In the genomic region with DNA sequence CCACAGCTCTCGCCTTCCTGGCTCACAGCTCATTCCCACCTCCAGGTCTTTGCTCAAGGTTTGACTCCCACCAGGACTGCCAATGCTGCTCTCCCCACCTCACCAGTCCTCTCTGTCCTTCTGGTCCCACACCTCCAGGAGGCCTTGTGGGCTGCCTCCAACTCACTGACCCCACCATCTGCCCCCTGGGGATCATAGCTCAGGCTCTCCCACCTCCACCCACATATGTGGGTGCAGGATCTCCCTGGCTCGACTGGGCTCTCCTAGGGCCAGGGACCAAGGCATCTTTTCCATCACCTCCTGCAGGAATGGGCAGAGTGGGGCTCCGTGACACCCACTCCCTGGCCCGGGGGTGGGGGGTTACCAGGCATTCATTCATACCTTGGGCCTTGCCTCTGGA, we compare ENCODE assay signal across 21 cellular contexts. TPM values are rescaled to one million over a fixed set of nuclear protein-coding genes. Genes with fewer than 3 reads are reported as not detected.
A peak's percentile ranks its signal among the peaks of the same experiment; 100 is the strongest.
DNase-seq lines count a peak whose midpoint lies in the region; ATAC-seq and TF ChIP-seq lines count a peak whose summit lies in the region.
"Had no signal": no experiment of that assay in that cellular context is flagged by ENCODE, and none has a peak within 500 bp of the region (broad histone marks: within the 10 kb centered on the region; RNA-seq: fewer than 3 reads in every experiment).

No MANE protein-coding gene starts in this region.

- peak overlapping the region; percentile 98 for H3K27ac Mint-ChIP-seq in activated naive CD4-positive, alpha-beta T cell treated with anti-CD3 and anti-CD28 coated beads for 36 hours
- peak overlapping the region; percentile 98 for H3K27ac Mint-ChIP-seq in activated naive CD8-positive, alpha-beta T cell treated with anti-CD3 and anti-CD28 coated beads for 36 hours
- H3K27ac Mint-ChIP-seq in stimulated activated effector memory CD8-positive, alpha-beta T cell treated with anti-CD3 and anti-CD28 coated beads, Interleukin-12 subunit alpha, Interleukin-12 subunit beta, amount 100 ng/mL, for 72 hours = peak overlapping the region; percentile 91

- no peak for DNase-seq in activated naive CD4-positive, alpha-beta T cell treated with anti-CD3 and anti-CD28 coated beads for 36 hours
- DNase-seq in activated naive CD4-positive, alpha-beta T cell (lab: John Stamatoyannopoulos, UW) = no peak
- DNase-seq in MM.1S (no peak), GM10248 (ENCODE audit: extremely low spot score) (no peak), NCI-H526 (lab: John Stamatoyannopoulos, UW) (no peak)
- DNase-seq in activated naive CD8-positive, alpha-beta T cell treated with anti-CD3 and anti-CD28 coated beads for 36 hours = no peak
- DNase-seq in stimulated activated effector memory CD8-positive, alpha-beta T cell treated with anti-CD3 and anti-CD28 coated beads, Interleukin-12 subunit alpha, Interleukin-12 subunit beta, amount 100 ng/mL, for 72 hours (ENCODE audit: low spot score in 2 of 2) = no peak
- no peak for DNase-seq in stimulated activated CD8-positive, alpha-beta memory T cell treated with anti-CD3 and anti-CD28 coated beads, Interleukin-4, amount 100 ng/mL, for 48 hours
- DNase-seq: activated effector memory CD4-positive, alpha-beta T cell treated with anti-CD3 and anti-CD28 coated beads, Interleukin-2, amount 50 U/mL, for 16 hours; COR-L47; DND-41; KG1; mucosa of descending colon; NCI-H2029; NCI-H446; NK-92 treated with Interleukin-12 subunit alpha and Interleukin-12 subunit beta, amount 100 ng/mL, for 24 hours; nucleus accumbens; RPMI8226; stimulated activated CD4-positive, alpha-beta T cell treated with anti-CD3 and anti-CD28 coated beads, Interleukin-12 subunit alpha, Interleukin-12 subunit beta, amount 100 ng/mL, for 4 hours had no signal

- peaks cover 84% of the 10 kb centered on the region for H3K36me3 Mint-ChIP-seq in activated naive CD4-positive, alpha-beta T cell treated with anti-CD3 and anti-CD28 coated beads for 36 hours (ENCODE audit: low read depth)
- H3K36me3 Mint-ChIP-seq in activated naive CD8-positive, alpha-beta T cell treated with anti-CD3 and anti-CD28 coated beads for 36 hours = peaks cover 82% of the 10 kb centered on the region
- peaks cover 95% of the 10 kb centered on the region for H3K36me3 Mint-ChIP-seq in stimulated activated effector memory CD8-positive, alpha-beta T cell treated with anti-CD3 and anti-CD28 coated beads, Interleukin-12 subunit alpha, Interleukin-12 subunit beta, amount 100 ng/mL, for 72 hours

- CTCF ChIA-PET in activated naive CD4-positive, alpha-beta T cell treated with anti-CD3 and anti-CD28 coated beads for 36 hours (lab: Charles Lee) = interaction anchor here (1.4 to 5.5 kb wide), 3 partner anchors 17 to 41 kb away, joined by 4 to 40 read pairs (median 13); no protein-coding TSS in a partner anchor
- CTCF ChIA-PET in GM10248 (lab: Yijun Ruan, JAX) = interaction anchor here (1.0 to 3.3 kb wide), 3 partner anchors 17 to 35 kb away, joined by 4 to 20 read pairs (median 15); a partner anchor contains a TSS

- H3K4me3 Mint-ChIP-seq in activated naive CD4-positive, alpha-beta T cell treated with anti-CD3 and anti-CD28 coated beads for 36 hours = no peak overlapping the region
- H3K4me3 Mint-ChIP-seq in activated naive CD8-positive, alpha-beta T cell treated with anti-CD3 and anti-CD28 coated beads for 36 hours = no peak overlapping the region
- no peak overlapping the region for H3K4me3 Mint-ChIP-seq in stimulated activated effector memory CD8-positive, alpha-beta T cell treated with anti-CD3 and anti-CD28 coated beads, Interleukin-12 subunit alpha, Interleukin-12 subunit beta, amount 100 ng/mL, for 72 hours

- no peak overlapping the region for H3K4me3 ChIP-seq in MM.1S (ENCODE audit: low read length)
- H3K4me3 ChIP-seq: left lung, mucosa of descending colon, thoracic aorta had no signal

- peaks cover 22% of the 10 kb centered on the region for H3K9me3 Mint-ChIP-seq in activated naive CD4-positive, alpha-beta T cell treated with anti-CD3 and anti-CD28 coated beads for 36 hours
- peaks cover 14% of the 10 kb centered on the region for H3K9me3 Mint-ChIP-seq in activated naive CD8-positive, alpha-beta T cell treated with anti-CD3 and anti-CD28 coated beads for 36 hours
- peaks cover 6% of the 10 kb centered on the region for H3K9me3 Mint-ChIP-seq in stimulated activated effector memory CD8-positive, alpha-beta T cell treated with anti-CD3 and anti-CD28 coated beads, Interleukin-12 subunit alpha, Interleukin-12 subunit beta, amount 100 ng/mL, for 72 hours

- H2AFZ ChIP-seq in MM.1S (ENCODE audit: low read length) = no peak overlapping the region

- POLR2A ChIA-PET in GM10248 (lab: Yijun Ruan, JAX) = interaction anchor here (1.2 kb wide), 1 partner anchor 16 kb away, joined by 5 read pairs; no protein-coding TSS in a partner anchor

- peaks cover 91% of the 10 kb centered on the region for H3K4me1 Mint-ChIP-seq in activated naive CD4-positive, alpha-beta T cell treated with anti-CD3 and anti-CD28 coated beads for 36 hours (ENCODE audit: low read depth)
- peaks cover 87% of the 10 kb centered on the region for H3K4me1 Mint-ChIP-seq in activated naive CD8-positive, alpha-beta T cell treated with anti-CD3 and anti-CD28 coated beads for 36 hours
- H3K4me1 Mint-ChIP-seq in stimulated activated effector memory CD8-positive, alpha-beta T cell treated with anti-CD3 and anti-CD28 coated beads, Interleukin-12 subunit alpha, Interleukin-12 subunit beta, amount 100 ng/mL, for 72 hours = peaks cover 90% of the 10 kb centered on the region

- intact Hi-C loops in activated naive CD4-positive, alpha-beta T cell treated with anti-CD3 and anti-CD28 coated beads for 36 hours (cut with micrococcal nuclease) = loop anchor here (10.0 kb wide), 1 partner anchor 841 kb away; a partner anchor contains a TSS

- H3K9me3 ChIP-seq in MM.1S (replicated peaks; ENCODE audit: insufficient read depth, low read length) = no peaks in the 10 kb centered on the region
- H3K9me3 ChIP-seq: left lung, mucosa of descending colon, thoracic aorta had no signal

- H3K9me2 ChIP-seq in MM.1S (replicated peaks; ENCODE audit: insufficient read depth, low read length) = no peaks in the 10 kb centered on the region

- H4K20me1 ChIP-seq in MM.1S (ENCODE audit: insufficient read depth, low read length) = no peaks in the 10 kb centered on the region

- peaks cover 24% of the 10 kb centered on the region for H3K36me3 ChIP-seq in MM.1S (replicated peaks; ENCODE audit: insufficient read depth, low read length)
- H3K36me3 ChIP-seq: thoracic aorta had no signal

- H3K4me1 ChIP-seq in MM.1S (ENCODE audit: low read length) = peaks cover 74% of the 10 kb centered on the region

- no peak overlapping the region for H3K9ac ChIP-seq in MM.1S (ENCODE audit: low read length)

- H3K27ac ChIP-seq in MM.1S (ENCODE audit: low read length) = peak overlapping the region; percentile 18; the same call in 1 of the 2 replicates
- H3K27ac ChIP-seq: thoracic aorta had no signal

- H3K79me2 ChIP-seq in MM.1S (ENCODE audit: low read length) = peaks cover 50% of the 10 kb centered on the region

- ATAC-seq in stimulated activated effector memory CD8-positive, alpha-beta T cell treated with anti-CD3 and anti-CD28 coated beads, Interleukin-12 subunit alpha, Interleukin-12 subunit beta, amount 100 ng/mL, for 72 hours = no peak
- ATAC-seq: left lung, mucosa of descending colon had no signal

- peaks cover 88% of the 10 kb centered on the region for H3F3A ChIP-seq in MM.1S (ENCODE audit: insufficient read depth, low read length)

- no peak for TF ChIP-seq CTCF in MM.1S (IDR thresholded peaks at IDR 0.05; ENCODE audit: low read length)
- TF ChIP-seq CTCF in GM10248 (IDR thresholded peaks at IDR 0.05; ENCODE audit: control extremely low read depth, extremely low read depth, low read depth, missing control alignments) = no peak

- no peak overlapping the region for H3K4me2 ChIP-seq in MM.1S (ENCODE audit: low read depth, low read length)

- H3K27me3 Mint-ChIP-seq in activated naive CD4-positive, alpha-beta T cell treated with anti-CD3 and anti-CD28 coated beads for 36 hours (ENCODE audit: low read depth) = no peaks in the 10 kb centered on the region
- no peaks in the 10 kb centered on the region for H3K27me3 Mint-ChIP-seq in activated naive CD8-positive, alpha-beta T cell treated with anti-CD3 and anti-CD28 coated beads for 36 hours

- no peaks in the 10 kb centered on the region for H3K27me3 ChIP-seq in MM.1S (replicated peaks; ENCODE audit: insufficient read depth, low read length)
- H3K27me3 ChIP-seq: left lung had no signal

RNA-seq across cellular contexts. Expression of a gene that starts 13.8 kb away (rescaled TPM):
- 10 to 100 TPM; 28.1 to 28.6 TPM for total RNA-seq in activated naive CD4-positive, alpha-beta T cell treated with anti-CD3 and anti-CD28 coated beads for 36 hours
- 1 to 10 TPM; 7.1 to 7.4 TPM for total RNA-seq in activated naive CD8-positive, alpha-beta T cell treated with anti-CD3 and anti-CD28 coated beads for 36 hours
- total RNA-seq: thoracic aorta had no signal

RNA-seq across cellular contexts. Expression of a gene that starts 18.0 kb away (rescaled TPM):
- 100 to 1,000 TPM; 728 to 759 TPM for total RNA-seq in activated naive CD4-positive, alpha-beta T cell treated with anti-CD3 and anti-CD28 coated beads for 36 hours
- total RNA-seq in activated naive CD8-positive, alpha-beta T cell treated with anti-CD3 and anti-CD28 coated beads for 36 hours = 100 to 1,000 TPM; 518 to 528 TPM

RNA-seq across cellular contexts. Expression of a gene that starts 38.0 kb away (rescaled TPM):
- 10 to 100 TPM; 13.4 to 13.6 TPM for total RNA-seq in activated naive CD4-positive, alpha-beta T cell treated with anti-CD3 and anti-CD28 coated beads for 36 hours
- total RNA-seq in activated naive CD8-positive, alpha-beta T cell treated with anti-CD3 and anti-CD28 coated beads for 36 hours = 1 to 10 TPM; 2.7 to 3.2 TPM

RNA-seq across cellular contexts. Expression of a gene that starts 56.2 kb away (rescaled TPM):
- total RNA-seq in activated naive CD4-positive, alpha-beta T cell treated with anti-CD3 and anti-CD28 coated beads for 36 hours = 10 to 100 TPM; 30.5 to 34.0 TPM
- total RNA-seq in activated naive CD8-positive, alpha-beta T cell treated with anti-CD3 and anti-CD28 coated beads for 36 hours = 10 to 100 TPM; 16.6 to 17.3 TPM
